Comparison of ENCODE assay signal across 13 cellular contexts in the genomic region with DNA sequence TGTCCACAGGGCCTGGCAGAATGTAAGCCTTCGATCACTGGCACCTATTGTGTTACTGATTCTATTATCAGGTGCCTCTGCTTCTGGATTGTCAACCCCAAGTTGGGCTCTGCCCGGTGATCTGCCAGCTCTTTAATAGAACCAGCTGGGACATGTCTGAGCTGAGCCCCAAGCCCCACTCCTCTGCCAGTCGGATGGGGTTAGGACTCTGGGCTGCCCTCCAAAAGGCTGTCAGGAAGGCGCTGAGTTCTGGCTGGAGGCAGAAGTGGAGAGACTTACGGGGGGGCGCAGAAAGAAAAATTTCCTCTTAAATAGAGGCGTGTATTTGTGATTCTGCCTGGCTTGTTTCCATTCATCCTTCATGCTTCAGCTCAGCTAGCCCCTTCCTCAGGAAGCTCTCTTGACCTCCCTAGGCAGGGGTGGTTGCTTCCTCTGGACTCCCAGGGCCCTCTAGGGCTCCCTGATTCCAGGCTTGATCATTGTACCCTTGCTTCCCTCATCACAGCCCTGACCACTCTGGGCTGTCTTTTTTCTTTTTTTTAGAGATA. TPM values are rescaled to one million over a fixed set of nuclear protein-coding genes. Genes with fewer than 3 reads are reported as not detected.
DNase-seq lines count a peak whose midpoint lies in the region; ATAC-seq, FAIRE-seq and TF ChIP-seq lines count a peak whose summit lies in the region.
"Had no signal": no experiment of that assay in that cellular context is flagged by ENCODE, and none has a peak within 500 bp of the region (broad histone marks: within the 10 kb centered on the region; RNA-seq: fewer than 3 reads in every experiment).

No MANE protein-coding gene starts in this region.

- FAIRE-seq in H1 (lab: Jason Lieb, UNC) = no peak
- FAIRE-seq: urothelium cell line had no signal

- TF ChIP-seq CTCF in CD8-positive, alpha-beta T cell (IDR thresholded peaks at IDR 0.05) = no peak
- TF ChIP-seq CTCF in H1 (IDR thresholded peaks at IDR 0.05; ENCODE audit: control extremely low read depth in 1 of 3, insufficient read depth in 1 of 3, low read depth in 1 of 3, low read length in 3 of 3) = no peak
- no peak for TF ChIP-seq CTCF in nephron (IDR thresholded peaks at IDR 0.05; ENCODE audit: unreplicated experiment in 3 of 3)
- no peak for TF ChIP-seq CTCF in nephron progenitor cell (IDR thresholded peaks at IDR 0.05)

- no peak overlapping the region for H2BK120ac ChIP-seq in H1 (replicated peaks; ENCODE audit: low read depth, low read length)

- peaks cover 0 to 3% of the 10 kb centered on the region in 2 experiments; a peak in 1 of 4 replicates for H3K79me2 ChIP-seq in H1 (ENCODE audit: control insufficient read depth in 1 of 2, insufficient read depth in 2 of 2, low read length in 2 of 2)

- H3K4me2 ChIP-seq in H1 (ENCODE audit: insufficient read depth in 1 of 2, low read depth in 2 of 2, low read length in 2 of 2) = peak overlapping the region; percentile 87 to 89; a peak in 1 of 4 replicates

- H3K27ac Mint-ChIP-seq in CD8-positive, alpha-beta T cell = no peak overlapping the region
- peak overlapping the region in 1 of 3 experiments; percentile 33 for H3K27ac Mint-ChIP-seq in nephron
- no peak overlapping the region for H3K27ac Mint-ChIP-seq in nephron progenitor cell

- no peak overlapping the region for H2AFZ ChIP-seq in H1 (ENCODE audit: low read length)

- H3K79me1 ChIP-seq in H1 (ENCODE audit: low read depth, low read length) = peaks cover 3% of the 10 kb centered on the region; the same call in 1 of the 2 replicates

- 0 out of 2 replicates have a peak overlapping the region, but pooled peaks have one; percentile 40 for H2BK12ac ChIP-seq in H1 (ENCODE audit: low read depth, low read length)

- 85% methylated on average over 4 of the region's 7 CpGs; no CpG with 5 or more reads in 1 of the 2 experiments for WGBS in H1 (ENCODE audit: extremely low coverage in 1 of 2, insufficient coverage in 1 of 2, insufficient read length in 1 of 2, insufficient replicate concordance in 2 of 2, low coverage in 1 of 2, low lambda C conversion rate in 2 of 2, missing lambda C conversion rate in 1 of 2), 2 experiments

- H3K4me1 ChIP-seq in CD8-positive, alpha-beta T cell (ENCODE audit: insufficient read depth, low read length) = peaks cover 38% of the 10 kb centered on the region
- H3K4me1 ChIP-seq in H1 (replicated peaks in 1 of 4; ENCODE audit: control insufficient read depth in 3 of 4, insufficient read depth in 4 of 4, low read length in 3 of 4) = peaks cover 0 to 9% (median 3%) of the 10 kb centered on the region in 4 experiments; a peak in 5 of 7 replicates

- POLR2A ChIA-PET in CD8-positive, alpha-beta T cell (lab: Charles Lee) = interaction anchor here (0.6 to 0.7 kb wide), 2 partner anchors 60 to 84 kb away, joined by 3 read pairs; no protein-coding TSS in a partner anchor
- POLR2A ChIA-PET in H1 (lab: Charles Lee; ENCODE audit: partially characterized antibody) = interaction anchor here (0.7 to 2.0 kb wide), 11 partner anchors 8 to 67 kb away, joined by 3 to 6 read pairs (median 4); a partner anchor contains a TSS

- H2BK5ac ChIP-seq in H1 (ENCODE audit: low read depth, low read length) = no peak overlapping the region

- no peaks in the 10 kb centered on the region for H3K36me3 ChIP-seq in CD8-positive, alpha-beta T cell (ENCODE audit: insufficient read depth, low read length)
- peaks cover 26% of the 10 kb centered on the region for H3K36me3 ChIP-seq in MG63
- H3K36me3 ChIP-seq in H1 (ENCODE audit: control insufficient read depth in 2 of 4, insufficient read depth in 4 of 4, low read length in 3 of 4) = no peaks in the 10 kb centered on the region

- peak overlapping the region; percentile 51 for H3K4me3 Mint-ChIP-seq in CD8-positive, alpha-beta T cell
- H3K4me3 Mint-ChIP-seq in nephron (peak overlapping the region; percentile 64 to 71 (median 65)), nephron progenitor cell (no peak overlapping the region)

- H3K4me3 ChIP-seq in CD8-positive, alpha-beta T cell (ENCODE audit: low read depth, low read length) = peak overlapping the region; percentile 50
- peak overlapping the region; percentile 69; the same call in 1 of the 2 replicates for H3K4me3 ChIP-seq in MG63
- peak overlapping the region in 2 of 4 experiments; percentile 63 to 76; a peak in 2 of 8 replicates for H3K4me3 ChIP-seq in H1 (ENCODE audit: extremely low read depth in 1 of 4, insufficient read depth in 2 of 4, low read depth in 3 of 4, low read length in 4 of 4)

- H3K9ac ChIP-seq in H1 (replicated peaks in 1 of 4; ENCODE audit: extremely low read depth in 1 of 4, low read depth in 3 of 4, low read length in 3 of 4) = no peak overlapping the region

- H3K27me3 Mint-ChIP-seq in CD8-positive, alpha-beta T cell (ENCODE audit: low read depth) = no peaks in the 10 kb centered on the region
- H3K27me3 Mint-ChIP-seq in nephron (ENCODE audit: low read depth) (peaks cover 56% of the 10 kb centered on the region), nephron progenitor cell (ENCODE audit: low read depth, poor library complexity) (peaks cover 78% of the 10 kb centered on the region)

- no peak for ATAC-seq in CD8-positive, alpha-beta T cell
- no peak for ATAC-seq in HG02642 (IDR thresholded peaks at IDR 0.05; ENCODE audit: poor library complexity, unreplicated experiment)

- no peak overlapping the region for H3K56ac ChIP-seq in H1 (replicated peaks; ENCODE audit: insufficient read length, low read depth, low read length)

- no peaks in the 10 kb centered on the region for H3K9me3 ChIP-seq in CD8-positive, alpha-beta T cell (ENCODE audit: low read length)
- H3K9me3 ChIP-seq in MG63 = no peaks in the 10 kb centered on the region
- no peaks in the 10 kb centered on the region for H3K9me3 ChIP-seq in H1 (ENCODE audit: insufficient read depth in 2 of 2, low read depth in 1 of 2, low read length in 1 of 2)

- peaks cover 4% of the 10 kb centered on the region for H3K36me3 Mint-ChIP-seq in CD8-positive, alpha-beta T cell
- no peaks in the 10 kb centered on the region for H3K36me3 Mint-ChIP-seq in nephron (ENCODE audit: low read depth)
- no peaks in the 10 kb centered on the region for H3K36me3 Mint-ChIP-seq in nephron progenitor cell (ENCODE audit: low read depth)

- no peaks in the 10 kb centered on the region for H3K27me3 ChIP-seq in CD8-positive, alpha-beta T cell (ENCODE audit: insufficient read depth, low read length)
- no peaks in the 10 kb centered on the region for H3K27me3 ChIP-seq in MG63
- H3K27me3 ChIP-seq in H1 (replicated peaks in 1 of 4; ENCODE audit: control insufficient read depth in 3 of 4, extremely low read depth in 1 of 4, insufficient read depth in 3 of 4, low read length in 3 of 4) = peaks cover 0 to 33% (median 18%) of the 10 kb centered on the region in 4 experiments; a peak in 6 of 7 replicates

- H4K5ac ChIP-seq in H1 (ENCODE audit: insufficient read length, low read depth, low read length) = no peak overlapping the region

- TF ChIP-seq RAD21 in H1 (IDR thresholded peaks at IDR 0.05 in 1 of 2, conservative IDR thresholded peaks at IDR 0.05 in 1 of 2; ENCODE audit: low read depth in 2 of 2, low read length in 2 of 2) = no peak

- H2BK15ac ChIP-seq in H1 (ENCODE audit: low read length) = 0 out of 2 replicates have a peak overlapping the region, but pooled peaks have one; percentile 72

- H4K91ac ChIP-seq in H1 (replicated peaks; ENCODE audit: insufficient read length, low read length) = no peak overlapping the region

- no peak for DNase-seq in CD8-positive, alpha-beta T cell
- DNase-seq in MG63 (peak; percentile 62), H1 (ENCODE audit: low read depth in 1 of 2, low spot score in 2 of 2) (no peak), UCSD-AML1 (lab: John Stamatoyannopoulos, UW; ENCODE audit: unreplicated experiment) (no peak), nephron progenitor cell (no peak), EL (no peak)
- DNase-seq: activated CD4-positive, alpha-beta T cell treated with anti-CD3 and anti-CD28 coated beads, Interleukin-2, amount 50 U/mL, for 1 hour; GF-D8; kidney glomerular epithelial cell; MM.1S had no signal

- no peak overlapping the region for H2BK20ac ChIP-seq in H1 (ENCODE audit: low read length)

- CTCF ChIA-PET in CD8-positive, alpha-beta T cell (lab: Charles Lee) = interaction anchor here (1.1 to 1.5 kb wide), 4 partner anchors 16 to 416 kb away, joined by 3 to 7 read pairs (median 6); a partner anchor contains a TSS
- CTCF ChIA-PET in H1 (lab: Charles Lee; ENCODE audit: partially characterized antibody) = interaction anchor here (0.7 to 3.6 kb wide), 11 partner anchors 9 to 417 kb away, joined by 3 to 24 read pairs (median 3); a partner anchor contains a TSS

- no peak overlapping the region for H3K18ac ChIP-seq in H1 (ENCODE audit: extremely low read depth, low read length)

- H3K9me3 Mint-ChIP-seq in CD8-positive, alpha-beta T cell = no peaks in the 10 kb centered on the region
- no peaks in the 10 kb centered on the region for H3K9me3 Mint-ChIP-seq in nephron
- H3K9me3 Mint-ChIP-seq in nephron progenitor cell = no peaks in the 10 kb centered on the region

- H3K23ac ChIP-seq in H1 (ENCODE audit: insufficient read length) = no peak overlapping the region

- H4K8ac ChIP-seq in H1 (ENCODE audit: extremely low read depth, insufficient read depth, low read length) = no peak overlapping the region

- peaks cover 15% of the 10 kb centered on the region; the same call in 1 of the 2 replicates for H3K23me2 ChIP-seq in H1 (ENCODE audit: low read depth, low read length)

- H4K20me1 ChIP-seq in H1 (replicated peaks in 1 of 2; ENCODE audit: control insufficient read depth in 1 of 2, insufficient read depth in 2 of 2, low read length in 2 of 2) = peaks cover 0 to 4% of the 10 kb centered on the region in 2 experiments

- intact Hi-C loops in CD8-positive, alpha-beta T cell (cut with DNase I, micrococcal nuclease) = loop anchor here in 1 of 2 experiments (5.0 kb wide), 1 partner anchor 1529 kb away; a partner anchor contains a TSS

- H3K4ac ChIP-seq in H1 (replicated peaks; ENCODE audit: insufficient read length, low read depth, low read length) = no peak overlapping the region

- no peak overlapping the region for H3K27ac ChIP-seq in CD8-positive, alpha-beta T cell (ENCODE audit: low read depth, low read length)
- H3K27ac ChIP-seq in H1 (ENCODE audit: low read depth, low read length) = no peak overlapping the region

- TF ChIP-seq EP300 in H1 (IDR thresholded peaks at IDR 0.05; ENCODE audit: borderline replicate concordance in 1 of 2, low read depth in 2 of 2, low read length in 2 of 2) = no peak

- peaks cover 62% of the 10 kb centered on the region for H3K4me1 Mint-ChIP-seq in CD8-positive, alpha-beta T cell (ENCODE audit: low read depth)
- peaks cover 9% of the 10 kb centered on the region for H3K4me1 Mint-ChIP-seq in nephron
- peaks cover 20% of the 10 kb centered on the region for H3K4me1 Mint-ChIP-seq in nephron progenitor cell

- H3K14ac ChIP-seq in H1 (ENCODE audit: insufficient read length) = no peak overlapping the region

- TF ChIP-seq POLR2A in H1 (IDR thresholded peaks at IDR 0.05; ENCODE audit: control extremely low read depth in 1 of 2, low read depth in 2 of 2, low read length in 2 of 2) = no peak

- H2AK5ac ChIP-seq in H1 (ENCODE audit: low read depth, low read length) = 0 out of 2 replicates have a peak overlapping the region, but pooled peaks have one; percentile 15

RNA-seq across cellular contexts. Expression of a gene that starts 1.0 kb away (rescaled TPM):
- total RNA-seq in CD8-positive, alpha-beta T cell = 1 to 10 TPM; 3.3 to 3.4 TPM
- 6.6 and 9.7 TPM in 2 replicates for total RNA-seq in MG63 (2014; rRNA removed; shearing (Covaris generic); ENCODE audit: low replicate concordance)
- 13.3 and 14.1 TPM in 2 replicates for total RNA-seq in H1 (2021; fragmentation: NEBNext Ultra II Directional; extraction: Animal tissue kit (Norgen Biotek cat#: 25700))
- 10.6 TPM in 2 replicates for polyA plus RNA-seq in H1 (2011; rRNA removed)
- 10.2 TPM for polyA plus RNA-seq in H1 (2011; cell fraction: cytosol; rRNA removed)
- 16.6 TPM for polyA plus RNA-seq in H1 (2011; cell fraction: nucleus; rRNA removed)
- 12.4 to 15.5 TPM (median 13.6 TPM) in 4 replicates for polyA plus RNA-seq in H1 (2012, experiment 1 of 2)
- polyA plus RNA-seq in H1 (2012, experiment 2 of 2) = 6.3 TPM
- 17.4 TPM for polyA plus RNA-seq in H1 (2013, experiment 1 of 2)
- polyA plus RNA-seq in H1 (2013, experiment 2 of 2) = 18.2 TPM
- 7.4 and 8.1 TPM in 2 replicates for polyA minus RNA-seq in H1 (2011; rRNA and poly(A)+ RNA removed)
- polyA minus RNA-seq in H1 (2011; cell fraction: cytosol; rRNA and poly(A)+ RNA removed) = 6.5 TPM
- 11.0 TPM for polyA minus RNA-seq in H1 (2011; cell fraction: nucleus; rRNA and poly(A)+ RNA removed)

RNA-seq across cellular contexts. Expression of a gene that starts 2.9 kb away (rescaled TPM):
- 10 to 100 TPM; 12.0 to 13.0 TPM for total RNA-seq in CD8-positive, alpha-beta T cell
- 192 and 294 TPM in 2 replicates for total RNA-seq in MG63 (2014; rRNA removed; shearing (Covaris generic); ENCODE audit: low replicate concordance)
- total RNA-seq in H1 (2021; fragmentation: NEBNext Ultra II Directional; extraction: Animal tissue kit (Norgen Biotek cat#: 25700)) = 89.6 and 94.3 TPM in 2 replicates
- polyA plus RNA-seq in H1 (2011; rRNA removed) = 305 and 441 TPM in 2 replicates
- 247 TPM for polyA plus RNA-seq in H1 (2011; cell fraction: cytosol; rRNA removed)
- 210 TPM for polyA plus RNA-seq in H1 (2011; cell fraction: nucleus; rRNA removed)
- 79.2 to 125 TPM (median 115 TPM) in 4 replicates for polyA plus RNA-seq in H1 (2012, experiment 1 of 2)
- 162 TPM for polyA plus RNA-seq in H1 (2012, experiment 2 of 2)
- 131 TPM for polyA plus RNA-seq in H1 (2013, experiment 1 of 2)
- polyA plus RNA-seq in H1 (2013, experiment 2 of 2) = 143 TPM
- 72.3 and 89.1 TPM in 2 replicates for polyA minus RNA-seq in H1 (2011; rRNA and poly(A)+ RNA removed)
- 69.9 TPM for polyA minus RNA-seq in H1 (2011; cell fraction: cytosol; rRNA and poly(A)+ RNA removed)
- polyA minus RNA-seq in H1 (2011; cell fraction: nucleus; rRNA and poly(A)+ RNA removed) = 41.8 TPM

RNA-seq across cellular contexts. Expression of a gene that starts 14.6 kb away (rescaled TPM):
- not detected for total RNA-seq in CD8-positive, alpha-beta T cell
- total RNA-seq in MG63 (2014; rRNA removed; shearing (Covaris generic); ENCODE audit: low replicate concordance) = not detected in 2 replicates
- 4.4 and 6.0 TPM in 2 replicates for total RNA-seq in H1 (2021; fragmentation: NEBNext Ultra II Directional; extraction: Animal tissue kit (Norgen Biotek cat#: 25700))
- 36.0 and 44.3 TPM in 2 replicates for polyA plus RNA-seq in H1 (2011; rRNA removed)
- polyA plus RNA-seq in H1 (2011; cell fraction: cytosol; rRNA removed) = 32.9 TPM
- polyA plus RNA-seq in H1 (2011; cell fraction: nucleus; rRNA removed) = 24.1 TPM
- polyA plus RNA-seq in H1 (2012, experiment 1 of 2) = 11.6 to 31.5 TPM (median 25.3 TPM) in 4 replicates
- 16.5 TPM for polyA plus RNA-seq in H1 (2012, experiment 2 of 2)
- polyA plus RNA-seq in H1 (2013, experiment 1 of 2) = 14.7 TPM
- polyA plus RNA-seq in H1 (2013, experiment 2 of 2) = 15.8 TPM
- 0.82 and 2.2 TPM in 2 replicates for polyA minus RNA-seq in H1 (2011; rRNA and poly(A)+ RNA removed)
- 4.8 TPM for polyA minus RNA-seq in H1 (2011; cell fraction: cytosol; rRNA and poly(A)+ RNA removed)
- polyA minus RNA-seq in H1 (2011; cell fraction: nucleus; rRNA and poly(A)+ RNA removed) = 7.6 TPM

RNA-seq across cellular contexts. Expression of a gene that starts 17.0 kb away (rescaled TPM):
- 10 to 100 TPM; 15.3 TPM for total RNA-seq in CD8-positive, alpha-beta T cell
- 0.25 and 2.3 TPM in 2 replicates for total RNA-seq in MG63 (2014; rRNA removed; shearing (Covaris generic); ENCODE audit: low replicate concordance)
- 2.8 and 3.1 TPM in 2 replicates for total RNA-seq in H1 (2021; fragmentation: NEBNext Ultra II Directional; extraction: Animal tissue kit (Norgen Biotek cat#: 25700))
- polyA plus RNA-seq in H1 (2011; rRNA removed) = 1.4 and 2.6 TPM in 2 replicates
- polyA plus RNA-seq in H1 (2011; cell fraction: cytosol; rRNA removed) = 1.9 TPM
- polyA plus RNA-seq in H1 (2011; cell fraction: nucleus; rRNA removed) = 5.8 TPM
- 0.83 to 2.1 TPM (median 1.4 TPM) in 4 replicates for polyA plus RNA-seq in H1 (2012, experiment 1 of 2)
- 0.98 TPM for polyA plus RNA-seq in H1 (2012, experiment 2 of 2)
- 0.79 TPM for polyA plus RNA-seq in H1 (2013, experiment 1 of 2)
- 0.68 TPM for polyA plus RNA-seq in H1 (2013, experiment 2 of 2)
- 3.8 and 4.3 TPM in 2 replicates for polyA minus RNA-seq in H1 (2011; rRNA and poly(A)+ RNA removed)
- polyA minus RNA-seq in H1 (2011; cell fraction: cytosol; rRNA and poly(A)+ RNA removed) = 1.5 TPM
- polyA minus RNA-seq in H1 (2011; cell fraction: nucleus; rRNA and poly(A)+ RNA removed) = 8.6 TPM

RNA-seq across cellular contexts. Expression of a gene that starts 54.3 kb away (rescaled TPM):
- 10 to 100 TPM; 35.7 to 38.2 TPM for total RNA-seq in CD8-positive, alpha-beta T cell
- 1.8 and 7.7 TPM in 2 replicates for total RNA-seq in MG63 (2014; rRNA removed; shearing (Covaris generic); ENCODE audit: low replicate concordance)
- total RNA-seq in H1 (2021; fragmentation: NEBNext Ultra II Directional; extraction: Animal tissue kit (Norgen Biotek cat#: 25700)) = 296 and 303 TPM in 2 replicates
- 294 and 376 TPM in 2 replicates for polyA plus RNA-seq in H1 (2011; rRNA removed)
- 293 TPM for polyA plus RNA-seq in H1 (2011; cell fraction: cytosol; rRNA removed)
- polyA plus RNA-seq in H1 (2011; cell fraction: nucleus; rRNA removed) = 296 TPM
- polyA plus RNA-seq in H1 (2012, experiment 1 of 2) = 239 to 303 TPM (median 281 TPM) in 4 replicates
- polyA plus RNA-seq in H1 (2012, experiment 2 of 2) = 299 TPM
- 265 TPM for polyA plus RNA-seq in H1 (2013, experiment 1 of 2)
- 292 TPM for polyA plus RNA-seq in H1 (2013, experiment 2 of 2)
- 139 and 147 TPM in 2 replicates for polyA minus RNA-seq in H1 (2011; rRNA and poly(A)+ RNA removed)
- 139 TPM for polyA minus RNA-seq in H1 (2011; cell fraction: cytosol; rRNA and poly(A)+ RNA removed)
- 76.6 TPM for polyA minus RNA-seq in H1 (2011; cell fraction: nucleus; rRNA and poly(A)+ RNA removed)
